ENCODE assay signal across 8 cellular contexts in genomic region chr1:161175771-161176453, GRCh38. TPM values are rescaled to one million over a fixed set of nuclear protein-coding genes. Genes with fewer than 3 reads are reported as not detected.
DNase-seq lines count a peak whose midpoint lies in the region; ATAC-seq and TF ChIP-seq lines count a peak whose summit lies in the region.

No MANE protein-coding gene starts in this region.

- H3K27ac ChIP-seq in parathyroid adenoma, result no peak overlapping the region

- peak overlapping the region; percentile 85 for H3K4me3 Mint-ChIP-seq in Caco-2 (ENCODE audit: unreplicated experiment)

- CTCF ChIA-PET in Caco-2 (lab: Charles Lee), result interaction anchor here (1.4 kb wide), 1 partner anchor 10 kb away, joined by 22 read pairs; the partner anchor contains the start of gene PPOX

- no peaks in the 10 kb centered on the region for H3K27me3 Mint-ChIP-seq in Caco-2 (ENCODE audit: insufficient read depth, unreplicated experiment)

- peaks cover 4% of the 10 kb centered on the region for H3K79me2 ChIP-seq in parathyroid adenoma

- intact Hi-C loops in Caco-2 (cut with micrococcal nuclease; ENCODE audit: unreplicated experiment) (loop anchor here (5.0 kb wide), 1 partner anchor 59 kb away; the partner anchor contains the start of genes NIT1 and PFDN2), sciatic nerve (cut with DNase I) (no loop called here)

- peak overlapping the region; percentile 100 for H3K4me2 ChIP-seq in parathyroid adenoma (ENCODE audit: low read length)

- H3K9me3 Mint-ChIP-seq in Caco-2 (ENCODE audit: unreplicated experiment), result no peaks in the 10 kb centered on the region

- DNase-seq in Caco-2 (no peak), NT2/D1 (ENCODE audit: low read depth, low spot score) (no peak), sciatic nerve (ENCODE audit: low spot score) (no peak), DMS53 treated with DMSO at 0.1 percent for 48 hours (lab: John Stamatoyannopoulos, UW; ENCODE audit: unreplicated experiment) (no peak), MG63 (no peak)

- peak overlapping the region; percentile 96 for H3K27ac Mint-ChIP-seq in Caco-2 (ENCODE audit: unreplicated experiment)

- H3K9me3 ChIP-seq in Caco-2 (no peaks in the 10 kb centered on the region), NT2/D1 (ENCODE audit: insufficient read depth, low read length) (no peaks in the 10 kb centered on the region), endocrine pancreas (ENCODE audit: control insufficient read depth, low read length) (no peaks in the 10 kb centered on the region), parathyroid adenoma (ENCODE audit: control insufficient read depth, low read length) (no peaks in the 10 kb centered on the region), MG63 (no peaks in the 10 kb centered on the region)

- no peak overlapping the region for H2AFZ ChIP-seq in parathyroid adenoma

- H3K9ac ChIP-seq in NT2/D1 (ENCODE audit: insufficient read length, low read depth), result no peak overlapping the region
- H3K9ac ChIP-seq in endocrine pancreas (ENCODE audit: control insufficient read depth, insufficient read depth, low read length), result peak overlapping the region; percentile 54
- H3K9ac ChIP-seq in parathyroid adenoma, result no peak overlapping the region

- H3K36me3 Mint-ChIP-seq in Caco-2 (ENCODE audit: insufficient read depth, unreplicated experiment), result peaks cover 43% of the 10 kb centered on the region

- TF ChIP-seq CTCF in Caco-2 (IDR thresholded peaks at IDR 0.05; ENCODE audit: insufficient read depth in 1 of 2, low read depth in 1 of 2, low read length in 1 of 2, severe bottlenecking in 1 of 2, unreplicated experiment in 1 of 2) (no peak), parathyroid adenoma (IDR thresholded peaks at IDR 0.05) (no peak)

- peaks cover 14% of the 10 kb centered on the region for H3K4me1 Mint-ChIP-seq in Caco-2 (ENCODE audit: low read depth, unreplicated experiment)

- no TSS peak for BruUV-seq in Caco-2 (replicated peaks; lab: Mats Ljungman, UMichigan)

- H3K36me3 ChIP-seq in Caco-2 (ENCODE audit: control insufficient read depth, insufficient read depth, low read length) (peaks cover 6% of the 10 kb centered on the region), NT2/D1 (ENCODE audit: insufficient read depth, insufficient read length, low read length) (peaks cover 53% of the 10 kb centered on the region), endocrine pancreas (ENCODE audit: control insufficient read depth, insufficient read depth, low read length) (no peaks in the 10 kb centered on the region), parathyroid adenoma (ENCODE audit: control insufficient read depth, insufficient read depth, low read length) (no peaks in the 10 kb centered on the region), MG63 (peaks cover 43% of the 10 kb centered on the region)

- POLR2A ChIA-PET in Caco-2 (lab: Charles Lee), result interaction anchor here (2.4 kb wide), 1 partner anchor 10 kb away, joined by 25 read pairs; the partner anchor contains the start of gene PPOX

- ATAC-seq in sciatic nerve, result no peak
- no peak for ATAC-seq in HG03039 (IDR thresholded peaks at IDR 0.05; ENCODE audit: unreplicated experiment)

- H3K4me3 ChIP-seq in Caco-2 (ENCODE audit: low read depth, low read length) (no peak overlapping the region), NT2/D1 (ENCODE audit: insufficient read length, low read depth) (peak overlapping the region; percentile 90), endocrine pancreas (ENCODE audit: control insufficient read depth, insufficient read depth, low read length) (no peak overlapping the region), parathyroid adenoma (ENCODE audit: low read depth, low read length) (peak overlapping the region; percentile 98), MG63 (no peak overlapping the region)

- H3K4me1 ChIP-seq in Caco-2 (peaks cover 4% of the 10 kb centered on the region), NT2/D1 (ENCODE audit: insufficient read depth, insufficient read length) (peaks cover 8% of the 10 kb centered on the region), endocrine pancreas (ENCODE audit: control insufficient read depth, insufficient read depth, low read length) (no peaks in the 10 kb centered on the region), parathyroid adenoma (peaks cover 3% of the 10 kb centered on the region)

- no peaks in the 10 kb centered on the region for H3K27me3 ChIP-seq in Caco-2 (replicated peaks; ENCODE audit: control insufficient read depth, insufficient read depth, low read length)
- H3K27me3 ChIP-seq in NT2/D1 (ENCODE audit: insufficient read depth, insufficient read length), result no peaks in the 10 kb centered on the region
- H3K27me3 ChIP-seq in endocrine pancreas (ENCODE audit: control insufficient read depth, insufficient read depth, low read length), result no peaks in the 10 kb centered on the region
- no peaks in the 10 kb centered on the region for H3K27me3 ChIP-seq in parathyroid adenoma (ENCODE audit: control insufficient read depth, insufficient read depth, low read length)
- no peaks in the 10 kb centered on the region for H3K27me3 ChIP-seq in MG63

RNA-seq across cellular contexts. Expression of gene B4GALT3, which starts 1.4 kb away (rescaled TPM):
- total RNA-seq in Caco-2 (2022), result 39.6 and 48.1 TPM in 2 replicates
- 21.0 TPM for total RNA-seq in sciatic nerve
- total RNA-seq in MG63 (2014; rRNA removed; shearing (Covaris generic); ENCODE audit: low replicate concordance), result 20.5 and 25.7 TPM in 2 replicates

RNA-seq across cellular contexts. Expression of gene PPOX, which starts 9.7 kb away (rescaled TPM):
- total RNA-seq in Caco-2 (2022) (25.0 and 25.4 TPM in 2 replicates), sciatic nerve (25.0 TPM)
- total RNA-seq in MG63 (2014; rRNA removed; shearing (Covaris generic); ENCODE audit: low replicate concordance), result 7.9 and 40.3 TPM in 2 replicates

RNA-seq across cellular contexts. Expression of gene USP21, which starts 16.6 kb away (rescaled TPM):
- total RNA-seq in Caco-2 (2022), result 38.2 and 39.8 TPM in 2 replicates
- 23.5 TPM for total RNA-seq in sciatic nerve
- 3.5 and 4.2 TPM in 2 replicates for total RNA-seq in MG63 (2014; rRNA removed; shearing (Covaris generic); ENCODE audit: low replicate concordance)

RNA-seq across cellular contexts. Expression of gene UFC1, which starts 22.1 kb away (rescaled TPM):
- total RNA-seq in Caco-2 (2022) (98.2 and 105 TPM in 2 replicates), sciatic nerve (70.4 TPM)
- total RNA-seq in MG63 (2014; rRNA removed; shearing (Covaris generic); ENCODE audit: low replicate concordance), result 118 and 178 TPM in 2 replicates

RNA-seq across cellular contexts. Expression of gene ADAMTS4, which starts 22.9 kb away (rescaled TPM):
- 0.23 and 0.32 TPM in 2 replicates for total RNA-seq in Caco-2 (2022)
- total RNA-seq in sciatic nerve, result 75.9 TPM
- 3.6 and 5.2 TPM in 2 replicates for total RNA-seq in MG63 (2014; rRNA removed; shearing (Covaris generic); ENCODE audit: low replicate concordance)

Comparison
In these comparisons a context has a peak if more than half of its experiments do, and no peak if none do; other contexts are left out.
1. H3K4me3 ChIP-seq: peak in NT2/D1 (single experiment) and parathyroid adenoma (single experiment); none in Caco-2 (single experiment), endocrine pancreas (single experiment) and MG63 (single experiment).